8 cellular contexts compared by ENCODE assay signal in the genomic region with DNA sequence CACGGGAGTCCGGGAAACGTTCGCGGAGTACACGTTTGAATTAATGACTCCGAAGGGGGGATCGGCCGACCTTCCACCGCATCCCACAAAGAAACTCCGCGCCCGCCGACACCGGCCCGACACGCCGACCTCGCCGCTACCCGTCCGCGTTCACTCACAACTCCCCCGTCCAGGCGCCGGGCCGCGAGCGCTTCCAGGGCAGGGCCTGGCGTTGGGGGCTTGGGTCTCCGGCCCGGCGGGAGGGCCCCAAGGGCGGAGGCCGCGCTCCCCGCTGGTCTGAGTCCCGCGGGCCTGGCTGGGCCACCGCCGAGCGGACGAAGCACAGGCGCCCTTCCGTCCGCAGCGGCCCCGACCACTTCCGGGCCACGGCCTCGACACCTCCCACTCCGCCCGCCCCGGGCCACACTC. TPM values are rescaled to one million over a fixed set of nuclear protein-coding genes. Genes with fewer than 3 reads are reported as not detected.
DNase-seq lines count a peak whose midpoint lies in the region; ATAC-seq and TF ChIP-seq lines count a peak whose summit lies in the region.
"Not testable (repeated sequence)": the region's sequence is repeated elsewhere in the genome, so short reads cannot be mapped to it uniquely, and the experiment has no call there.

No MANE protein-coding gene starts in this region.

- H3K4me1 Mint-ChIP-seq in CD4-positive, alpha-beta T cell (ENCODE audit: low read depth): peaks cover 41% of the 10 kb centered on the region
- peaks cover 35% of the 10 kb centered on the region for H3K4me1 Mint-ChIP-seq in activated CD4-positive, alpha-beta memory T cell treated with anti-CD3 and anti-CD28 coated beads for 36 hours (ENCODE audit: low read depth)

- peak in 2 of 10 experiments; percentile 7 to 10 for DNase-seq in CD4-positive, alpha-beta T cell
- peak; percentile 81 for DNase-seq in NCI-H146 treated with DMSO at 0.1 percent for 48 hours (lab: John Stamatoyannopoulos, UW; ENCODE audit: unreplicated experiment)
- DNase-seq in activated CD4-positive, alpha-beta memory T cell treated with anti-CD3 and anti-CD28 coated beads for 36 hours; right lobe of liver; spleen: not testable (repeated sequence)

- peak overlapping the region; percentile 99 for H3K4me3 Mint-ChIP-seq in CD4-positive, alpha-beta T cell
- H3K4me3 Mint-ChIP-seq in activated CD4-positive, alpha-beta memory T cell treated with anti-CD3 and anti-CD28 coated beads for 36 hours: peak overlapping the region; percentile 88

- H3K36me3 Mint-ChIP-seq in CD4-positive, alpha-beta T cell (ENCODE audit: low read depth): peaks cover 49% of the 10 kb centered on the region
- peaks cover 41% of the 10 kb centered on the region for H3K36me3 Mint-ChIP-seq in activated CD4-positive, alpha-beta memory T cell treated with anti-CD3 and anti-CD28 coated beads for 36 hours

- CTCF ChIA-PET in CD4-positive, alpha-beta T cell (lab: Charles Lee); activated CD4-positive, alpha-beta memory T cell treated with anti-CD3 and anti-CD28 coated beads for 36 hours (lab: Charles Lee): not testable (repeated sequence)

- intact Hi-C loops in CD4-positive, alpha-beta T cell (cut with DNase I, micrococcal nuclease); right lobe of liver (cut with DNase I); spleen (cut with DNase I; ENCODE audit: low total_unique reads): not testable (repeated sequence)
- intact Hi-C loops in activated CD4-positive, alpha-beta memory T cell treated with anti-CD3 and anti-CD28 coated beads for 36 hours (cut with micrococcal nuclease): loop anchor here (5.0 kb wide), 1 partner anchor 110 kb away; the partner anchor contains the start of gene TRAF7

- not testable (repeated sequence) for H3K4me1 ChIP-seq in endocrine pancreas (ENCODE audit: control insufficient read depth, insufficient read depth, low read length)
- H3K4me1 ChIP-seq in right lobe of liver (peaks cover 0 to 14% (median 6%) of the 10 kb centered on the region in 4 donors), spleen (peaks cover 33 to 83% (median 45%) of the 10 kb centered on the region in 6 donors)

- H3K9me3 Mint-ChIP-seq in CD4-positive, alpha-beta T cell; activated CD4-positive, alpha-beta memory T cell treated with anti-CD3 and anti-CD28 coated beads for 36 hours: not testable (repeated sequence)

- 0% methylated on average over 18 of the region's 54 CpGs for whole genome bisulfite sequencing in right lobe of liver (ENCODE audit: insufficient coverage, low coverage, low lambda C conversion rate, missing lambda C conversion rate)
- WGBS in spleen, 5 donors: 0 to 2% (median 1%) methylated on average over 6 to 54 of the region's 54 CpGs

- H3K9ac ChIP-seq in endocrine pancreas (ENCODE audit: control insufficient read depth, insufficient read depth, low read length): peak overlapping the region; percentile 47

- not testable (repeated sequence) for TF ChIP-seq POLR2A in right lobe of liver (IDR thresholded peaks at IDR 0.05); spleen (IDR thresholded peaks at IDR 0.05)

- TF ChIP-seq CTCF in CD4-positive, alpha-beta T cell (IDR thresholded peaks at IDR 0.05); right lobe of liver (IDR thresholded peaks at IDR 0.05); spleen (IDR thresholded peaks at IDR 0.05 in 8 of 11, conservative IDR thresholded peaks at IDR 0.05 in 3 of 11): not testable (repeated sequence)

- H3K27me3 ChIP-seq in CD4-positive, alpha-beta T cell (ENCODE audit: control insufficient read depth, insufficient read depth, low read length); endocrine pancreas (ENCODE audit: control insufficient read depth, insufficient read depth, low read length); right lobe of liver; spleen (replicated peaks in 1 of 7): not testable (repeated sequence)

- peak; percentile 31 for ATAC-seq in CD4-positive, alpha-beta T cell (ENCODE audit: poor library complexity)
- ATAC-seq in GM19452 (IDR thresholded peaks at IDR 0.05; ENCODE audit: unreplicated experiment): peak; percentile 47
- ATAC-seq in HG02981 (IDR thresholded peaks at IDR 0.05; ENCODE audit: unreplicated experiment): peak; percentile 52
- ATAC-seq in right lobe of liver: peak; percentile 79 to 86 (median 82)

- peak overlapping the region; percentile 92 for H3K27ac ChIP-seq in CD4-positive, alpha-beta T cell (ENCODE audit: low read depth, low read length)
- H3K27ac ChIP-seq in right lobe of liver: peak overlapping the region; percentile 75 to 99 (median 97)
- H3K27ac ChIP-seq in spleen: peak overlapping the region; percentile 96 to 100 (median 98)

- not testable (repeated sequence) for H3K9me3 ChIP-seq in CD4-positive, alpha-beta T cell (ENCODE audit: control insufficient read depth, low read length); endocrine pancreas (ENCODE audit: control insufficient read depth, low read length); right lobe of liver; spleen

- H3K27ac Mint-ChIP-seq in CD4-positive, alpha-beta T cell: peak overlapping the region; percentile 100
- peak overlapping the region; percentile 97 for H3K27ac Mint-ChIP-seq in activated CD4-positive, alpha-beta memory T cell treated with anti-CD3 and anti-CD28 coated beads for 36 hours

- not testable (repeated sequence) for H3K27me3 Mint-ChIP-seq in CD4-positive, alpha-beta T cell; activated CD4-positive, alpha-beta memory T cell treated with anti-CD3 and anti-CD28 coated beads for 36 hours

- H3K36me3 ChIP-seq in endocrine pancreas (ENCODE audit: control insufficient read depth, insufficient read depth, low read length): not testable (repeated sequence)
- peaks cover 0 to 15% (median 3%) of the 10 kb centered on the region in 4 donors for H3K36me3 ChIP-seq in right lobe of liver
- peaks cover 0 to 36% (median 23%) of the 10 kb centered on the region in 6 donors for H3K36me3 ChIP-seq in spleen

- H3K4me3 ChIP-seq in endocrine pancreas (ENCODE audit: control insufficient read depth, insufficient read depth, low read length): not testable (repeated sequence)
- peak overlapping the region; percentile 89 to 99 (median 97) for H3K4me3 ChIP-seq in right lobe of liver
- H3K4me3 ChIP-seq in spleen: peak overlapping the region; percentile 68 to 99 (median 94)

- POLR2A ChIA-PET in CD4-positive, alpha-beta T cell (lab: Charles Lee): not testable (repeated sequence)
- POLR2A ChIA-PET in activated CD4-positive, alpha-beta memory T cell treated with anti-CD3 and anti-CD28 coated beads for 36 hours (lab: Charles Lee): interaction anchor here (2.4 kb wide), 1 partner anchor 16 kb away, joined by 10 read pairs; the partner anchor contains the start of gene ECI1

RNA-seq across cellular contexts. Expression of gene RNPS1, which starts 0.4 kb away (rescaled TPM):
- total RNA-seq in CD4-positive, alpha-beta T cell: 100 to 1,000 TPM; 211 to 214 TPM
- total RNA-seq in activated CD4-positive, alpha-beta memory T cell treated with anti-CD3 and anti-CD28 coated beads for 36 hours: 100 to 1,000 TPM; 292 to 294 TPM
- 10 to 100 TPM; 29.0 to 61.9 (median 38.9) TPM for total RNA-seq in right lobe of liver
- 100 to 1,000 TPM; 119 to 153 (median 132) TPM for total RNA-seq in spleen
- 100 to 1,000 TPM; 123 to 180 (median 125) TPM for polyA plus RNA-seq in spleen

RNA-seq across cellular contexts. Expression of gene ECI1, which starts 16.1 kb away (rescaled TPM):
- 10 to 100 TPM; 10.1 to 12.5 TPM for total RNA-seq in CD4-positive, alpha-beta T cell
- total RNA-seq in activated CD4-positive, alpha-beta memory T cell treated with anti-CD3 and anti-CD28 coated beads for 36 hours: 10 to 100 TPM; 50.7 to 52.5 TPM
- 100 to 1,000 TPM in 2 of 6 experiments, 10 to 100 TPM in 4; 68.1 to 150 (median 85.5) TPM for total RNA-seq in right lobe of liver
- total RNA-seq in spleen: 10 to 100 TPM; 20.6 to 35.2 (median 29.0) TPM
- polyA plus RNA-seq in spleen: 10 to 100 TPM; 42.0 to 54.8 (median 51.6) TPM

RNA-seq across cellular contexts. Expression of gene DNASE1L2, which starts 31.3 kb away (rescaled TPM):
- total RNA-seq in CD4-positive, alpha-beta T cell: under 1 TPM; 0.22 to 0.36 TPM
- under 1 TPM; 0.63 to 0.67 TPM for total RNA-seq in activated CD4-positive, alpha-beta memory T cell treated with anti-CD3 and anti-CD28 coated beads for 36 hours
- total RNA-seq in right lobe of liver (1 to 10 TPM in 1 of 6 experiments, under 1 TPM in 4, not detected in 1; 0.31 to 1.1 (median 0.40) TPM), spleen (1 to 10 TPM in 4 of 7 donors, under 1 TPM in 3; 0.72 to 1.7 (median 1.3) TPM)
- polyA plus RNA-seq in spleen: 1 to 10 TPM in 2 of 3 donors, under 1 TPM in 1; 0.59 to 2.2 (median 1.2) TPM

RNA-seq across cellular contexts. Expression of gene E4F1, which starts 44.1 kb away (rescaled TPM):
- total RNA-seq in CD4-positive, alpha-beta T cell: 10 to 100 TPM; 31.8 to 33.8 TPM
- total RNA-seq in activated CD4-positive, alpha-beta memory T cell treated with anti-CD3 and anti-CD28 coated beads for 36 hours: 10 to 100 TPM; 19.3 to 19.6 TPM
- total RNA-seq in right lobe of liver (10 to 100 TPM in 4 of 6 experiments, 1 to 10 TPM in 2; 8.9 to 11.3 (median 10.4) TPM), spleen (10 to 100 TPM; 22.7 to 41.4 (median 26.7) TPM)
- polyA plus RNA-seq in spleen: 10 to 100 TPM; 20.8 to 41.0 (median 38.4) TPM

RNA-seq across cellular contexts. Expression of gene PGP, which starts 52.9 kb away (rescaled TPM):
- total RNA-seq in CD4-positive, alpha-beta T cell: 1 to 10 TPM; 8.1 to 8.5 TPM
- total RNA-seq in activated CD4-positive, alpha-beta memory T cell treated with anti-CD3 and anti-CD28 coated beads for 36 hours: 10 to 100 TPM; 19.3 to 19.5 TPM
- 10 to 100 TPM in 1 of 6 experiments, 1 to 10 TPM in 5; 3.8 to 14.2 (median 6.9) TPM for total RNA-seq in right lobe of liver
- 10 to 100 TPM in 6 of 7 donors, 1 to 10 TPM in 1; 9.4 to 20.2 (median 14.1) TPM for total RNA-seq in spleen
- 10 to 100 TPM in 2 of 3 donors, 1 to 10 TPM in 1; 9.3 to 16.6 (median 12.4) TPM for polyA plus RNA-seq in spleen

Comparison
In these comparisons a context has a peak if more than half of its experiments do, and no peak if none do; other contexts are left out.
1. ATAC-seq: peak in every context shown above with its lines; median percentile 82 in right lobe of liver; 52 in HG02981; 47 in GM19452; 31 in CD4-positive, alpha-beta T cell.